ENCODE assay signal across 1 cellular context in genomic region chr11:77095551-77096490, GRCh38.
A peak's percentile ranks its signal among the peaks of the same experiment; 100 is the strongest.
TF ChIP-seq lines count a peak whose summit lies in the region.

No MANE protein-coding gene starts in this region.

TF ChIP-seq in HepG2, 621 proteins besides CTCF, POLR2A, EP300 and RAD21 (continued from another document and continues in another):
- no peak for TF ChIP-seq HNF1A (IDR thresholded peaks at IDR 0.05; ENCODE audit: low read depth)
- no peak for TF ChIP-seq HNF1A (CRISPR knock-in tag; IDR thresholded peaks at IDR 0.05; ENCODE audit: borderline replicate concordance)
- no peak for TF ChIP-seq MATR3 (CRISPR knock-in tag; IDR thresholded peaks at IDR 0.05)
- peak; percentile 74; the same call in 1 of the 2 replicates for TF ChIP-seq RXRB (CRISPR knock-in tag; IDR thresholded peaks at IDR 0.05; ENCODE audit: borderline replicate concordance)
- TF ChIP-seq RCOR2 (CRISPR knock-in tag; IDR thresholded peaks at IDR 0.05): peak; percentile 83
- peak; percentile 45; the same call in 1 of the 2 replicates for TF ChIP-seq DRAP1 (CRISPR knock-in tag; IDR thresholded peaks at IDR 0.05)
- no peak for TF ChIP-seq ZNF207 (IDR thresholded peaks at IDR 0.05; ENCODE audit: borderline replicate concordance)
- no peak for TF ChIP-seq ARNT (IDR thresholded peaks at IDR 0.05)
- TF ChIP-seq TBP (CRISPR knock-in tag; IDR thresholded peaks at IDR 0.05): no peak
- TF ChIP-seq SNAI1 (CRISPR knock-in tag; IDR thresholded peaks at IDR 0.05; ENCODE audit: borderline replicate concordance): no peak
- TF ChIP-seq PATZ1 (CRISPR knock-in tag; IDR thresholded peaks at IDR 0.05): peak; percentile 84
- TF ChIP-seq NFKBIZ (CRISPR knock-in tag; IDR thresholded peaks at IDR 0.05): no peak
- peak; percentile 83; the same call in 1 of the 2 replicates for TF ChIP-seq ZNF740 (CRISPR knock-in tag; IDR thresholded peaks at IDR 0.05)
- TF ChIP-seq ZNF432 (CRISPR knock-in tag; IDR thresholded peaks at IDR 0.05; ENCODE audit: borderline replicate concordance): no peak
- TF ChIP-seq ZNF543 (CRISPR knock-in tag; IDR thresholded peaks at IDR 0.05): peak; percentile 74; the same call in 1 of the 2 replicates
- no peak for TF ChIP-seq HNF1B (CRISPR knock-in tag; IDR thresholded peaks at IDR 0.05)
- peak; percentile 49; the same call in 1 of the 2 replicates for TF ChIP-seq NR2F6 (IDR thresholded peaks at IDR 0.05)
- peak; percentile 69 for TF ChIP-seq NR2F6 (CRISPR knock-in tag; IDR thresholded peaks at IDR 0.05)
- no peak for TF ChIP-seq RORA (CRISPR knock-in tag; IDR thresholded peaks at IDR 0.05)
- no peak for TF ChIP-seq ZKSCAN1 (IDR thresholded peaks at IDR 0.05; ENCODE audit: low read length)
- TF ChIP-seq HBP1 (CRISPR knock-in tag; IDR thresholded peaks at IDR 0.05; ENCODE audit: low read depth): no peak
- no peak for TF ChIP-seq MAFF (IDR thresholded peaks at IDR 0.05; ENCODE audit: low read depth, low read length)
- TF ChIP-seq ZNF784 (CRISPR knock-in tag; IDR thresholded peaks at IDR 0.05; ENCODE audit: borderline replicate concordance): no peak
- TF ChIP-seq SMAD9 (CRISPR knock-in tag; IDR thresholded peaks at IDR 0.05): no peak
- peak; percentile 72; the same call in 1 of the 2 replicates for TF ChIP-seq ERF (CRISPR knock-in tag; IDR thresholded peaks at IDR 0.05)
- TF ChIP-seq ZSCAN29 (CRISPR knock-in tag; conservative IDR thresholded peaks at IDR 0.05): 0 out of 2 replicates have a peak, but pooled peaks have one; percentile 68
- TF ChIP-seq MYNN (CRISPR knock-in tag; IDR thresholded peaks at IDR 0.05; ENCODE audit: low read depth): 0 out of 2 replicates have a peak, but pooled peaks have one; percentile 65
- TF ChIP-seq KMT2B (CRISPR knock-in tag; IDR thresholded peaks at IDR 0.05): no peak; the same call in 1 of the 2 replicates
- TF ChIP-seq SIX1 (CRISPR knock-in tag; IDR thresholded peaks at IDR 0.05; ENCODE audit: borderline replicate concordance): no peak
- no peak for TF ChIP-seq ZNF280B (CRISPR knock-in tag; IDR thresholded peaks at IDR 0.05; ENCODE audit: borderline replicate concordance)
- TF ChIP-seq ZFY (CRISPR knock-in tag; IDR thresholded peaks at IDR 0.05): peak; percentile 97
- TF ChIP-seq POGZ (CRISPR knock-in tag; IDR thresholded peaks at IDR 0.05): no peak
- 0 out of 2 replicates have a peak, but pooled peaks have one; percentile 54 for TF ChIP-seq ZNF558 (CRISPR knock-in tag; IDR thresholded peaks at IDR 0.05; ENCODE audit: borderline replicate concordance)
- no peak for TF ChIP-seq NCOA5 (CRISPR knock-in tag; IDR thresholded peaks at IDR 0.05)
- peak; percentile 57; the same call in 1 of the 2 replicates for TF ChIP-seq KDM6A (CRISPR knock-in tag; IDR thresholded peaks at IDR 0.05; ENCODE audit: low read depth)
- TF ChIP-seq IKZF4 (CRISPR knock-in tag; IDR thresholded peaks at IDR 0.05; ENCODE audit: borderline replicate concordance, low read depth, not compliant biosample characterization): no peak
- peak; percentile 32; the same call in 1 of the 2 replicates for TF ChIP-seq ZNF362 (CRISPR knock-in tag; IDR thresholded peaks at IDR 0.05; ENCODE audit: borderline replicate concordance)
- TF ChIP-seq ARID5B (CRISPR knock-in tag; IDR thresholded peaks at IDR 0.05): peak; percentile 30; the same call in 1 of the 2 replicates
- no peak for TF ChIP-seq HNRNPK (IDR thresholded peaks at IDR 0.05; ENCODE audit: low read depth, low read length, poor library complexity, severe bottlenecking)
- TF ChIP-seq TBL1XR1 (IDR thresholded peaks at IDR 0.05; ENCODE audit: borderline replicate concordance, low read length, partially characterized antibody): no peak
- TF ChIP-seq ZNF468 (CRISPR knock-in tag; IDR thresholded peaks at IDR 0.05): no peak
- peak; percentile 79; the same call in 1 of the 2 replicates for TF ChIP-seq ZNF580 (CRISPR knock-in tag; IDR thresholded peaks at IDR 0.05; ENCODE audit: borderline replicate concordance, low read depth)
